1 cellular context compared by ENCODE assay signal in genomic region chr16:23803591-23804123, GRCh38.
TF ChIP-seq lines count a peak whose summit lies in the region.

No MANE protein-coding gene starts in this region.

TF ChIP-seq in K562, 482 proteins besides CTCF, POLR2A, EP300 and RAD21 (continued from another document and continues in another):
- peak; percentile 42 for TF ChIP-seq NFIC (IDR thresholded peaks at IDR 0.05)
- TF ChIP-seq TSHZ1 (CRISPR knock-in tag; IDR thresholded peaks at IDR 0.05) = no peak
- TF ChIP-seq KHSRP (IDR thresholded peaks at IDR 0.05) = peak; percentile 66
- no peak for TF ChIP-seq SMARCB1 (IDR thresholded peaks at IDR 0.05; ENCODE audit: insufficient read length, low read depth)
- no peak for TF ChIP-seq HMGN3 (IDR thresholded peaks at IDR 0.05; ENCODE audit: borderline replicate concordance, extremely low read depth, insufficient read length, low read depth, low read length)
- no peak for TF ChIP-seq PBX2 (CRISPR knock-in tag; IDR thresholded peaks at IDR 0.05; ENCODE audit: low read depth)
- no peak for TF ChIP-seq PBX2 (tag; conservative IDR thresholded peaks at IDR 0.05; ENCODE audit: low read depth)
- TF ChIP-seq ZNF431 (CRISPR knock-in tag; IDR thresholded peaks at IDR 0.05) = no peak
- no peak for TF ChIP-seq ZNF316 (IDR thresholded peaks at IDR 0.05)
- TF ChIP-seq ZNF717 (CRISPR knock-in tag; IDR thresholded peaks at IDR 0.05) = no peak
- no peak for TF ChIP-seq ZNF639 (CRISPR knock-in tag; conservative IDR thresholded peaks at IDR 0.05 in 1 of 2, IDR thresholded peaks at IDR 0.05 in 1 of 2)
- TF ChIP-seq ZNF407 (IDR thresholded peaks at IDR 0.05; ENCODE audit: low read depth) = peak; percentile 49; the same call in 1 of the 2 replicates
- no peak for TF ChIP-seq ZNF232 (CRISPR knock-in tag; IDR thresholded peaks at IDR 0.05)
- TF ChIP-seq CREM (IDR thresholded peaks at IDR 0.05; ENCODE audit: low read depth) = peak; percentile 43; the same call in 1 of the 2 replicates
- no peak for TF ChIP-seq FUS (optimal IDR thresholded peaks at IDR 0.05; ENCODE audit: low read depth, low read length)
- TF ChIP-seq FOXP4 (CRISPR knock-in tag; IDR thresholded peaks at IDR 0.05; ENCODE audit: borderline replicate concordance) = no peak
- no peak for TF ChIP-seq CREB1 (IDR thresholded peaks at IDR 0.05)
- TF ChIP-seq CREB1 (CRISPR knock-in tag; IDR thresholded peaks at IDR 0.05) = no peak; the same call in 1 of the 2 replicates
- TF ChIP-seq ZBTB2 (IDR thresholded peaks at IDR 0.05) = no peak; the same call in 1 of the 2 replicates
- no peak for TF ChIP-seq BRD4 (IDR thresholded peaks at IDR 0.05)
- TF ChIP-seq JUNB (CRISPR knock-in tag; conservative IDR thresholded peaks at IDR 0.05) = no peak
- no peak for TF ChIP-seq HSF4 (CRISPR knock-in tag; IDR thresholded peaks at IDR 0.05; ENCODE audit: borderline replicate concordance)
- TF ChIP-seq ERF (CRISPR knock-in tag; IDR thresholded peaks at IDR 0.05) = no peak; the same call in 1 of the 2 replicates
- peak; percentile 63 for TF ChIP-seq ASH1L (IDR thresholded peaks at IDR 0.05; ENCODE audit: borderline replicate concordance, low read depth, partially characterized antibody)
- TF ChIP-seq NCOA1 (IDR thresholded peaks at IDR 0.05; ENCODE audit: low read depth) = no peak
- no peak for TF ChIP-seq GTF2B (IDR thresholded peaks at IDR 0.05; ENCODE audit: extremely low read depth, insufficient read length)
- peak; percentile 95 for TF ChIP-seq ZNF592 (IDR thresholded peaks at IDR 0.05)
- peak; percentile 87 for TF ChIP-seq SMC3 (conservative IDR thresholded peaks at IDR 0.05; ENCODE audit: insufficient read depth, low read depth, low read length)
